ENCODE assay signal across 1 cellular context in the genomic region with DNA sequence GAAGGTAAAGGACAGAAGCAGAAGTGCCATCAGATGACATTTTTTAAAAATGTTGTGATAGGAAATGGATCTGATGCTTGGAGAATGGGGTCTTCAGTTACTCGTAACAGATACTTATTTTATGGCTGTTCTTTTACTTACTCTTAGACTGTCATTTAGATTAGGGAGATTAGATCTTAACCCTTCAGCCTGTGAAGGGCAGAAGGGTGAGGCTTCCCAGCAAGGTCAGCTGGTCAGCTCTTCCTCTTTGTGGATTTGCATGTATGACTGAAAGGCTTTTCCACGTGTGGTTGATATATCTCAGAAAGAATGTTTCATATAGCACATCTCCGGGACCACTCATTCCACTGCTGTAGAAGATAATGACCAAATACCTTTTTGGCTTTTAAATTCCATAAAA.
TF ChIP-seq lines count a peak whose summit lies in the region.

No MANE protein-coding gene starts in this region.

TF ChIP-seq in K562, 482 proteins besides CTCF, POLR2A, EP300 and RAD21:
- TF ChIP-seq, protein P1, sequence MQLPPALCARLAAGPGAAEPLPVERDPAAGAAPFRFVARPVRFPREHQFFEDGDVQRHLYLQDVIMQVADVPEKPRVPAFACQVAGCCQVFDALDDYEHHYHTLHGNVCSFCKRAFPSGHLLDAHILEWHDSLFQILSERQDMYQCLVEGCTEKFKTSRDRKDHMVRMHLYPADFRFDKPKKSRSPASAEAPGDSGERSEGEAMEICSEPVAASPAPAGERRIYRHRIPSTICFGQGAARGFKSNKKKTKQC (CRISPR knock-in tag; IDR thresholded peaks at IDR 0.05) = no peak
- TF ChIP-seq, protein P2, sequence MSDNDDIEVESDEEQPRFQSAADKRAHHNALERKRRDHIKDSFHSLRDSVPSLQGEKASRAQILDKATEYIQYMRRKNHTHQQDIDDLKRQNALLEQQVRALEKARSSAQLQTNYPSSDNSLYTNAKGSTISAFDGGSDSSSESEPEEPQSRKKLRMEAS (CRISPR knock-in tag; IDR thresholded peaks at IDR 0.05) = no peak
- TF ChIP-seq ESRRA (IDR thresholded peaks at IDR 0.05; ENCODE audit: borderline replicate concordance, low read depth) = peak; percentile 86
- peak; percentile 64; the same call in 1 of the 2 replicates for TF ChIP-seq SPI1 (IDR thresholded peaks at IDR 0.05; ENCODE audit: borderline replicate concordance, low read depth, low read length)
- no peak for TF ChIP-seq TOE1 (IDR thresholded peaks at IDR 0.05; ENCODE audit: borderline replicate concordance)
- no peak for TF ChIP-seq TOE1 (CRISPR knock-in tag; IDR thresholded peaks at IDR 0.05; ENCODE audit: borderline replicate concordance, low read depth)
- no peak for TF ChIP-seq SMAD1 (IDR thresholded peaks at IDR 0.05; ENCODE audit: low read depth, low read length, partially characterized antibody)
- TF ChIP-seq, protein P3, sequence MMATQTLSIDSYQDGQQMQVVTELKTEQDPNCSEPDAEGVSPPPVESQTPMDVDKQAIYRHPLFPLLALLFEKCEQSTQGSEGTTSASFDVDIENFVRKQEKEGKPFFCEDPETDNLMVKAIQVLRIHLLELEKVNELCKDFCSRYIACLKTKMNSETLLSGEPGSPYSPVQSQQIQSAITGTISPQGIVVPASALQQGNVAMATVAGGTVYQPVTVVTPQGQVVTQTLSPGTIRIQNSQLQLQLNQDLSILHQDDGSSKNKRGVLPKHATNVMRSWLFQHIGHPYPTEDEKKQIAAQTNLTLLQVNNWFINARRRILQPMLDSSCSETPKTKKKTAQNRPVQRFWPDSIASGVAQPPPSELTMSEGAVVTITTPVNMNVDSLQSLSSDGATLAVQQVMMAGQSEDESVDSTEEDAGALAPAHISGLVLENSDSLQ (IDR thresholded peaks at IDR 0.05) = peak; percentile 26; the same call in 1 of the 2 replicates
- no peak for TF ChIP-seq NFE2L1 (tag; IDR thresholded peaks at IDR 0.05; ENCODE audit: borderline replicate concordance, low read depth)
- no peak for TF ChIP-seq SMARCC2 (IDR thresholded peaks at IDR 0.05; ENCODE audit: low read depth)
- TF ChIP-seq, protein P4, sequence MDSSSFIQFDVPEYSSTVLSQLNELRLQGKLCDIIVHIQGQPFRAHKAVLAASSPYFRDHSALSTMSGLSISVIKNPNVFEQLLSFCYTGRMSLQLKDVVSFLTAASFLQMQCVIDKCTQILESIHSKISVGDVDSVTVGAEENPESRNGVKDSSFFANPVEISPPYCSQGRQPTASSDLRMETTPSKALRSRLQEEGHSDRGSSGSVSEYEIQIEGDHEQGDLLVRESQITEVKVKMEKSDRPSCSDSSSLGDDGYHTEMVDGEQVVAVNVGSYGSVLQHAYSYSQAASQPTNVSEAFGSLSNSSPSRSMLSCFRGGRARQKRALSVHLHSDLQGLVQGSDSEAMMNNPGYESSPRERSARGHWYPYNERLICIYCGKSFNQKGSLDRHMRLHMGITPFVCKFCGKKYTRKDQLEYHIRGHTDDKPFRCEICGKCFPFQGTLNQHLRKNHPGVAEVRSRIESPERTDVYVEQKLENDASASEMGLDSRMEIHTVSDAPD (CRISPR knock-in tag; IDR thresholded peaks at IDR 0.05) = no peak
- TF ChIP-seq TAF9B (IDR thresholded peaks at IDR 0.05; ENCODE audit: partially characterized antibody) = no peak
- TF ChIP-seq, protein P5, sequence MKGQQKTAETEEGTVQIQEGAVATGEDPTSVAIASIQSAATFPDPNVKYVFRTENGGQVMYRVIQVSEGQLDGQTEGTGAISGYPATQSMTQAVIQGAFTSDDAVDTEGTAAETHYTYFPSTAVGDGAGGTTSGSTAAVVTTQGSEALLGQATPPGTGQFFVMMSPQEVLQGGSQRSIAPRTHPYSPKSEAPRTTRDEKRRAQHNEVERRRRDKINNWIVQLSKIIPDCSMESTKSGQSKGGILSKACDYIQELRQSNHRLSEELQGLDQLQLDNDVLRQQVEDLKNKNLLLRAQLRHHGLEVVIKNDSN (CRISPR knock-in tag; IDR thresholded peaks at IDR 0.05) = no peak
- TF ChIP-seq PHF20 (IDR thresholded peaks at IDR 0.05; ENCODE audit: partially characterized antibody) = no peak
